In genomic region chr1:22104865-22105437, GRCh38 we compare ENCODE assay signal across 12 cellular contexts. TPM values are rescaled to one million over a fixed set of nuclear protein-coding genes. Genes with fewer than 3 reads are reported as not detected.
A peak's percentile ranks its signal among the peaks of the same experiment; 100 is the strongest.
DNase-seq lines count a peak whose midpoint lies in the region; ATAC-seq, FAIRE-seq and TF ChIP-seq lines count a peak whose summit lies in the region.
"Had no signal": no experiment of that assay in that cellular context is flagged by ENCODE, and none has a peak within 500 bp of the region (broad histone marks: within the 10 kb centered on the region; RNA-seq: fewer than 3 reads in every experiment).

No MANE protein-coding gene starts in this region.

- H3K4me3 ChIP-seq in small intestine (ENCODE audit: low read depth in 1 of 2, low read length in 2 of 2) (no peak overlapping the region), right lobe of liver (no peak overlapping the region), heart left ventricle (no peak overlapping the region)
- H3K4me3 ChIP-seq: A549, gastroesophageal sphincter had no signal

- H3K9me3 ChIP-seq in small intestine (ENCODE audit: control insufficient read depth, low read depth), result no peaks in the 10 kb centered on the region
- H3K9me3 ChIP-seq in right lobe of liver, result no peaks in the 10 kb centered on the region
- no peaks in the 10 kb centered on the region for H3K9me3 ChIP-seq in heart left ventricle
- H3K9me3 ChIP-seq: A549, gastroesophageal sphincter had no signal

- peaks cover 64% of the 10 kb centered on the region for H3K4me1 Mint-ChIP-seq in activated naive CD4-positive, alpha-beta T cell treated with anti-CD3 and anti-CD28 coated beads, Interleukin-2, amount 10 ng/mL, durations not matched to agents 7 days and 5 days

- H3K4me1 ChIP-seq in small intestine (ENCODE audit: control insufficient read depth in 2 of 2, insufficient read depth in 1 of 2, low read depth in 1 of 2, low read length in 1 of 2) (peaks cover 0 to 3% of the 10 kb centered on the region in 2 donors), right lobe of liver (no peaks in the 10 kb centered on the region), heart left ventricle (peaks cover 0 to 44% (median 22%) of the 10 kb centered on the region in 12 donors)
- H3K4me1 ChIP-seq: A549 had no signal

- no peaks in the 10 kb centered on the region for H3K27me3 Mint-ChIP-seq in activated naive CD4-positive, alpha-beta T cell treated with anti-CD3 and anti-CD28 coated beads, Interleukin-2, amount 10 ng/mL, durations not matched to agents 7 days and 5 days

- intact Hi-C loops in right lobe of liver (cut with DNase I) (loop anchor here in 1 of 2 donors (10.0 kb wide), 1 partner anchor 310 kb away; no protein-coding TSS in a partner anchor), heart left ventricle (cut with DNase I) (loop anchor here (5.0 to 10.0 kb wide), 8 partner anchors 167 to 540 kb away; partner anchors contain the start of gene C1QC (in 4 of the 10))

- peak; percentile 21 to 22 for DNase-seq in activated CD8-positive, alpha-beta memory T cell treated with anti-CD3 and anti-CD28 coated beads for 4 hours (ENCODE audit: low read depth in 2 of 2)
- no peak for DNase-seq in activated CD8-positive, alpha-beta memory T cell treated with anti-CD3 and anti-CD28 coated beads, Interleukin-2, amount 50 U/mL, for 4 hours
- DNase-seq in T-helper 2 cell (peak in 3 of 5 experiments; percentile 33 to 89 (median 54)), small intestine (peak; percentile 21), HUDEP-2 (lab: John Stamatoyannopoulos, UW; ENCODE audit: unreplicated experiment in 76 of 76) (no peak), right lobe of liver (no peak), heart left ventricle (no peak)
- DNase-seq in activated naive CD4-positive, alpha-beta T cell treated with anti-CD3 and anti-CD28 coated beads, Interleukin-2, amount 10 ng/mL, durations not matched to agents 7 days and 5 days, result peak; percentile 78
- DNase-seq: islet precursor cell, NCI-H1930 had no signal

- H3K36me3 ChIP-seq in small intestine (ENCODE audit: control insufficient read depth in 2 of 2, insufficient read depth in 2 of 2, low read length in 2 of 2) (peaks cover 0 to 5% of the 10 kb centered on the region in 2 donors), right lobe of liver (no peaks in the 10 kb centered on the region), heart left ventricle (peaks cover 0 to 61% (median 14%) of the 10 kb centered on the region in 9 donors)

- H3K27me3 ChIP-seq in small intestine (ENCODE audit: control insufficient read depth in 2 of 2, insufficient read depth in 2 of 2, low read length in 2 of 2) (no peaks in the 10 kb centered on the region), right lobe of liver (no peaks in the 10 kb centered on the region), heart left ventricle (no peaks in the 10 kb centered on the region)
- H3K27me3 ChIP-seq: gastroesophageal sphincter had no signal

- ATAC-seq in right lobe of liver (no peak), heart left ventricle (no peak)
- ATAC-seq: gastroesophageal sphincter had no signal

- H3K4me3 Mint-ChIP-seq in activated naive CD4-positive, alpha-beta T cell treated with anti-CD3 and anti-CD28 coated beads, Interleukin-2, amount 10 ng/mL, durations not matched to agents 7 days and 5 days, result peak overlapping the region; percentile 49

- H3K27ac ChIP-seq in small intestine (ENCODE audit: low read depth in 1 of 2, low read length in 1 of 2), result no peak overlapping the region
- H3K27ac ChIP-seq in right lobe of liver, result no peak overlapping the region
- no peak overlapping the region for H3K27ac ChIP-seq in heart left ventricle
- H3K27ac ChIP-seq: A549, gastroesophageal sphincter had no signal

- no peak for FAIRE-seq in small intestine (lab: Jason Lieb, UNC)
- FAIRE-seq: A549 had no signal

- TF ChIP-seq POLR2A in right lobe of liver (IDR thresholded peaks at IDR 0.05) (no peak), heart left ventricle (IDR thresholded peaks at IDR 0.05) (no peak)

- H3K36me3 Mint-ChIP-seq in activated naive CD4-positive, alpha-beta T cell treated with anti-CD3 and anti-CD28 coated beads, Interleukin-2, amount 10 ng/mL, durations not matched to agents 7 days and 5 days, result peaks cover 69% of the 10 kb centered on the region

- WGBS in small intestine, 3 donors, result 74 to 90% (median 81%) methylated on average over 6 of the region's 6 CpGs
- 76% methylated on average over 6 of the region's 6 CpGs for WGBS in right lobe of liver (ENCODE audit: insufficient coverage, low coverage, low lambda C conversion rate, missing lambda C conversion rate)
- 91 to 95% (median 93%) methylated on average over 6 of the region's 6 CpGs for WGBS in heart left ventricle, 4 donors

- TF ChIP-seq CTCF in right lobe of liver (IDR thresholded peaks at IDR 0.05) (no peak), heart left ventricle (IDR thresholded peaks at IDR 0.05) (no peak)

- H3K9me3 Mint-ChIP-seq in activated naive CD4-positive, alpha-beta T cell treated with anti-CD3 and anti-CD28 coated beads, Interleukin-2, amount 10 ng/mL, durations not matched to agents 7 days and 5 days, result no peaks in the 10 kb centered on the region

- peak overlapping the region; percentile 94 for H3K27ac Mint-ChIP-seq in activated naive CD4-positive, alpha-beta T cell treated with anti-CD3 and anti-CD28 coated beads, Interleukin-2, amount 10 ng/mL, durations not matched to agents 7 days and 5 days

- CTCF ChIA-PET in activated naive CD4-positive, alpha-beta T cell treated with anti-CD3 and anti-CD28 coated beads, Interleukin-2, amount 10 ng/mL, durations not matched to agents 7 days and 5 days (lab: Charles Lee), result interaction anchor here (0.6 to 2.2 kb wide), 12 partner anchors 9 to 311 kb away, joined by 3 to 15 read pairs (median 4); no protein-coding TSS in a partner anchor

RNA-seq across cellular contexts. Expression of gene WNT4, which starts 37.9 kb away (rescaled TPM):
- polyA plus RNA-seq in small intestine, result 1 to 10 TPM in 1 of 3 donors, under 1 TPM in 1, not detected in 1; 0.81 to 1.3 TPM
- total RNA-seq in right lobe of liver, result under 1 TPM in 4 of 6 experiments, not detected in 2; 0.06 to 0.46 (median 0.21) TPM
- total RNA-seq in heart left ventricle, result under 1 TPM in 6 of 9 donors, not detected in 3; 0.07 to 0.38 (median 0.09) TPM
- under 1 TPM; 0.04 to 0.07 TPM for polyA plus RNA-seq in heart left ventricle

RNA-seq across cellular contexts. Expression of gene CDC42, which starts 52.4 kb away (rescaled TPM):
- polyA plus RNA-seq in small intestine, result 100 to 1,000 TPM; 175 to 246 (median 225) TPM
- 100 to 1,000 TPM in 3 of 6 experiments, 10 to 100 TPM in 3; 74.4 to 128 (median 95.9) TPM for total RNA-seq in right lobe of liver
- total RNA-seq in heart left ventricle, result 100 to 1,000 TPM; 135 to 260 (median 189) TPM
- polyA plus RNA-seq in heart left ventricle, result 100 to 1,000 TPM in 1 of 2 donors, 10 to 100 TPM in 1; 74.3 to 184 TPM

Comparison
In these comparisons a context has a peak if more than half of its experiments do, and no peak if none do; other contexts are left out.
1. DNase-seq: peak in activated CD8-positive, alpha-beta memory T cell treated with anti-CD3 and anti-CD28 coated beads for 4 hours (2 of 2), T-helper 2 cell (3 of 5), activated naive CD4-positive, alpha-beta T cell treated with anti-CD3 and anti-CD28 coated beads, Interleukin-2, amount 10 ng/mL, durations not matched to agents 7 days and 5 days (single experiment) and small intestine (single experiment); none in activated CD8-positive, alpha-beta memory T cell treated with anti-CD3 and anti-CD28 coated beads, Interleukin-2, amount 50 U/mL, for 4 hours (single experiment), HUDEP-2 (0 of 76), right lobe of liver (0 of 3) and heart left ventricle (0 of 5).